1 cellular context compared by ENCODE assay signal in the genomic region with DNA sequence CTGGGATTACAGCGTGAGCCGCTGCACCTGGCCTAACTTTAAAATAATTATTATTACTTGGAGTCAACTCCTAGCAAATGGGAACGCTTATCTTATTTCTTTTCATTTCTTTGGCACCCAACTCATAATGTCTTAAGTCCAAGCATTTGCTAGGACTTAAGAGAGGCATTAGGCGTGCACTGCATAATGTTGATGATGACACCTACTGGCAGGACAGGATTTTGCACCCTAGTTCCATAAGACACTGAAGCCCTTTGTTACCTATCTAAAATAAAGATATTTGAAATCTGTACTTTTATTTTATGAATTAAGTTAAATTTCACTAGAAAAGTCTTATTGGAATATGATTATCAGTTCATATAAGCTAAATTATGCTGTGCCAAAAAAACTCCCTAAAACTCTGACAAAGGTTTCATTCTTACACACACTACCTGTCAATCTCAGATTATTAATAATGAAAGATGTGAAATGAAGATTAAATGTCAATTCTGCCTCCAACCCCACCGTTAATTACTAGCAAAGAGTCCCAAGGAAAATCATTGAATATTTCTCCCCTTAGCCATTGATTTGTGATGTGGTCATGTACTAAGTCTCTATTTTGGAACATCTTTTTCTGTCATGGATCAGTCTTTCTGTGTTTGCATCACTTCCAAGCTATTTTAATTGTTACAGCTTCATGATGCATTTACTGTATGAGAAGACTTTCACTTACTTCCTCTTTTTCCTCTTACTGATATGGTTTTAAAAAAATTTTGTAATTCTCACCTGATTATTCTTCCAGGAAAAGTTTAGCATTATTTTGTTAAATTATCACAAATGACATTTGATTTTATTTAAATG.
TF ChIP-seq lines count a peak whose summit lies in the region.

No MANE protein-coding gene starts in this region.

TF ChIP-seq in WTC11, 78 proteins besides CTCF, POLR2A, EP300 and RAD21 (continued from another document):
- TF ChIP-seq, protein P1, sequence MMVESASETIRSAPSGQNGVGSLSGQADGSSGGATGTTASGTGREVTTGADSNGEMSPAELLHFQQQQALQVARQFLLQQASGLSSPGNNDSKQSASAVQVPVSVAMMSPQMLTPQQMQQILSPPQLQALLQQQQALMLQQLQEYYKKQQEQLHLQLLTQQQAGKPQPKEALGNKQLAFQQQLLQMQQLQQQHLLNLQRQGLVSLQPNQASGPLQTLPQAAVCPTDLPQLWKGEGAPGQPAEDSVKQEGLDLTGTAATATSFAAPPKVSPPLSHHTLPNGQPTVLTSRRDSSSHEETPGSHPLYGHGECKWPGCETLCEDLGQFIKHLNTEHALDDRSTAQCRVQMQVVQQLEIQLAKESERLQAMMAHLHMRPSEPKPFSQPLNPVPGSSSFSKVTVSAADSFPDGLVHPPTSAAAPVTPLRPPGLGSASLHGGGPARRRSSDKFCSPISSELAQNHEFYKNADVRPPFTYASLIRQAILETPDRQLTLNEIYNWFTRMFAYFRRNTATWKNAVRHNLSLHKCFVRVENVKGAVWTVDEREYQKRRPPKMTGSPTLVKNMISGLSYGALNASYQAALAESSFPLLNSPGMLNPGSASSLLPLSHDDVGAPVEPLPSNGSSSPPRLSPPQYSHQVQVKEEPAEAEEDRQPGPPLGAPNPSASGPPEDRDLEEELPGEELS (CRISPR knock-in tag; IDR thresholded peaks at IDR 0.05) = no peak
- TF ChIP-seq GRHL2 (CRISPR knock-in tag; IDR thresholded peaks at IDR 0.05; ENCODE audit: insufficient replicate concordance, severe bottlenecking) (no peak), ZNF423 (CRISPR knock-in tag; IDR thresholded peaks at IDR 0.05) (no peak)
